ENCODE assay signal across 15 cellular contexts in genomic region chr15:64869501-64869900, GRCh38. TPM values are rescaled to one million over a fixed set of nuclear protein-coding genes. Genes with fewer than 3 reads are reported as not detected.
DNase-seq lines count a peak whose midpoint lies in the region; ATAC-seq and TF ChIP-seq lines count a peak whose summit lies in the region.
"Had no signal": no experiment of that assay in that cellular context is flagged by ENCODE, and none has a peak within 500 bp of the region (broad histone marks: within the 10 kb centered on the region; RNA-seq: fewer than 3 reads in every experiment).

No MANE protein-coding gene starts in this region.

- TF ChIP-seq CTCF in dorsolateral prefrontal cortex (IDR thresholded peaks at IDR 0.05 in 54 of 56, conservative IDR thresholded peaks at IDR 0.05 in 2 of 56; ENCODE audit: low read depth in 1 of 56, partially characterized antibody in 56 of 56), result no peak

- no peaks in the 10 kb centered on the region for H3K9me3 ChIP-seq in naive thymus-derived CD4-positive, alpha-beta T cell (ENCODE audit: control insufficient read depth in 2 of 3, low read length in 3 of 3)

- no peaks in the 10 kb centered on the region for H3K27me3 ChIP-seq in naive thymus-derived CD4-positive, alpha-beta T cell (ENCODE audit: control insufficient read depth in 2 of 2, insufficient read depth in 2 of 2, low read length in 2 of 2)
- no peaks in the 10 kb centered on the region for H3K27me3 ChIP-seq in dorsolateral prefrontal cortex

- H3K4me1 Mint-ChIP-seq in activated CD4-positive, alpha-beta memory T cell treated with anti-CD3 and anti-CD28 coated beads for 36 hours (ENCODE audit: low read depth), result peaks cover 13% of the 10 kb centered on the region
- peaks cover 22% of the 10 kb centered on the region for H3K4me1 Mint-ChIP-seq in activated CD4-positive, alpha-beta memory T cell treated with anti-CD3 and anti-CD28 coated beads, Interleukin-2, amount 10 ng/mL, durations not matched to agents 7 days and 5 days
- peaks cover 10% of the 10 kb centered on the region for H3K4me1 Mint-ChIP-seq in activated T-helper 17 cell treated with anti-CD3 and anti-CD28 coated beads, Interleukin-2, amount 50 U/mL, for 72 hours
- peaks cover 0 to 23% (median 7%) of the 10 kb centered on the region in 7 donors for H3K4me1 Mint-ChIP-seq in naive thymus-derived CD4-positive, alpha-beta T cell

- no peak overlapping the region for H3K27ac ChIP-seq in naive thymus-derived CD4-positive, alpha-beta T cell (ENCODE audit: low read depth, low read length)
- H3K27ac ChIP-seq in dorsolateral prefrontal cortex, result no peak overlapping the region
- H3K27ac ChIP-seq: C4-2B had no signal

- H3K36me3 ChIP-seq in naive thymus-derived CD4-positive, alpha-beta T cell (ENCODE audit: control insufficient read depth in 2 of 3, insufficient read depth in 3 of 3, low read length in 3 of 3), result peaks cover 0 to 32% (median 8%) of the 10 kb centered on the region in 3 experiments

- CTCF ChIA-PET in activated CD4-positive, alpha-beta memory T cell treated with anti-CD3 and anti-CD28 coated beads for 36 hours (lab: Charles Lee), result no interaction called here
- CTCF ChIA-PET in activated CD4-positive, alpha-beta memory T cell treated with anti-CD3 and anti-CD28 coated beads, Interleukin-2, amount 10 ng/mL, durations not matched to agents 7 days and 5 days (lab: Charles Lee), result no interaction called here
- CTCF ChIA-PET in naive thymus-derived CD4-positive, alpha-beta T cell (lab: Charles Lee), result no interaction called here

- intact Hi-C loops in activated CD4-positive, alpha-beta memory T cell treated with anti-CD3 and anti-CD28 coated beads for 36 hours (cut with micrococcal nuclease), result no loop called here
- intact Hi-C loops in naive thymus-derived CD4-positive, alpha-beta T cell (cut with micrococcal nuclease), result no loop called here
- intact Hi-C loops in dorsolateral prefrontal cortex (cut with DNase I), result loop anchor here in 1 of 2 donors (5.0 kb wide), 1 partner anchor 47 kb away; no protein-coding TSS in a partner anchor

- POLR2A ChIA-PET in activated CD4-positive, alpha-beta memory T cell treated with anti-CD3 and anti-CD28 coated beads for 36 hours (lab: Charles Lee), result no interaction called here
- POLR2A ChIA-PET in activated CD4-positive, alpha-beta memory T cell treated with anti-CD3 and anti-CD28 coated beads, Interleukin-2, amount 10 ng/mL, durations not matched to agents 7 days and 5 days (lab: Charles Lee), result interaction anchor here (1.3 kb wide), 1 partner anchor 24 kb away, joined by 4 read pairs; no protein-coding TSS in a partner anchor
- POLR2A ChIA-PET in naive thymus-derived CD4-positive, alpha-beta T cell (lab: Charles Lee), result no interaction called here

- H3K4me3 ChIP-seq in naive thymus-derived CD4-positive, alpha-beta T cell (ENCODE audit: low read length), result no peak overlapping the region
- no peak overlapping the region for H3K4me3 ChIP-seq in dorsolateral prefrontal cortex

- no peak for ATAC-seq in activated T-helper 17 cell treated with anti-CD3 and anti-CD28 coated beads, Interleukin-2, amount 50 U/mL, for 72 hours (replicated peaks)
- no peak for ATAC-seq in naive thymus-derived CD4-positive, alpha-beta T cell

- no peak for DNase-seq in activated CD4-positive, alpha-beta memory T cell treated with anti-CD3 and anti-CD28 coated beads for 36 hours
- DNase-seq in activated CD4-positive, alpha-beta memory T cell treated with anti-CD3 and anti-CD28 coated beads, Interleukin-2, amount 10 ng/mL, durations not matched to agents 7 days and 5 days, result no peak
- no peak for DNase-seq in naive thymus-derived CD4-positive, alpha-beta T cell
- DNase-seq in hepatic stellate cell (ENCODE audit: low spot score) (no peak), NCI-H510A (lab: John Stamatoyannopoulos, UW) (no peak), dorsolateral prefrontal cortex (no peak), NCI-H1694 (lab: John Stamatoyannopoulos, UW) (no peak)
- DNase-seq: Calu3, DMS53, NCI-H1105, NCI-H187, NCI-H748 treated with DMSO at 0.1 percent for 48 hours, RPMI8226 had no signal

- no peaks in the 10 kb centered on the region for H3K27me3 Mint-ChIP-seq in activated CD4-positive, alpha-beta memory T cell treated with anti-CD3 and anti-CD28 coated beads for 36 hours
- H3K27me3 Mint-ChIP-seq in activated CD4-positive, alpha-beta memory T cell treated with anti-CD3 and anti-CD28 coated beads, Interleukin-2, amount 10 ng/mL, durations not matched to agents 7 days and 5 days, result no peaks in the 10 kb centered on the region
- H3K27me3 Mint-ChIP-seq in activated T-helper 17 cell treated with anti-CD3 and anti-CD28 coated beads, Interleukin-2, amount 50 U/mL, for 72 hours, result no peaks in the 10 kb centered on the region
- H3K27me3 Mint-ChIP-seq in naive thymus-derived CD4-positive, alpha-beta T cell, result no peaks in the 10 kb centered on the region

- H3K4me1 ChIP-seq in naive thymus-derived CD4-positive, alpha-beta T cell (ENCODE audit: control insufficient read depth in 2 of 2, insufficient read depth in 2 of 2, low read length in 2 of 2), result no peaks in the 10 kb centered on the region

- no peak overlapping the region for H3K4me3 Mint-ChIP-seq in activated CD4-positive, alpha-beta memory T cell treated with anti-CD3 and anti-CD28 coated beads for 36 hours
- no peak overlapping the region for H3K4me3 Mint-ChIP-seq in activated CD4-positive, alpha-beta memory T cell treated with anti-CD3 and anti-CD28 coated beads, Interleukin-2, amount 10 ng/mL, durations not matched to agents 7 days and 5 days
- no peak overlapping the region for H3K4me3 Mint-ChIP-seq in activated T-helper 17 cell treated with anti-CD3 and anti-CD28 coated beads, Interleukin-2, amount 50 U/mL, for 72 hours
- H3K4me3 Mint-ChIP-seq in naive thymus-derived CD4-positive, alpha-beta T cell, result no peak overlapping the region

- H3K9me3 Mint-ChIP-seq in activated CD4-positive, alpha-beta memory T cell treated with anti-CD3 and anti-CD28 coated beads for 36 hours, result no peaks in the 10 kb centered on the region
- no peaks in the 10 kb centered on the region for H3K9me3 Mint-ChIP-seq in activated CD4-positive, alpha-beta memory T cell treated with anti-CD3 and anti-CD28 coated beads, Interleukin-2, amount 10 ng/mL, durations not matched to agents 7 days and 5 days
- no peaks in the 10 kb centered on the region for H3K9me3 Mint-ChIP-seq in activated T-helper 17 cell treated with anti-CD3 and anti-CD28 coated beads, Interleukin-2, amount 50 U/mL, for 72 hours
- H3K9me3 Mint-ChIP-seq in naive thymus-derived CD4-positive, alpha-beta T cell, result peaks cover 0 to 2% (median 0%) of the 10 kb centered on the region in 11 donors

- peak overlapping the region; percentile 54 for H3K27ac Mint-ChIP-seq in activated CD4-positive, alpha-beta memory T cell treated with anti-CD3 and anti-CD28 coated beads for 36 hours
- no peak overlapping the region for H3K27ac Mint-ChIP-seq in activated CD4-positive, alpha-beta memory T cell treated with anti-CD3 and anti-CD28 coated beads, Interleukin-2, amount 10 ng/mL, durations not matched to agents 7 days and 5 days
- peak overlapping the region; percentile 74 for H3K27ac Mint-ChIP-seq in activated T-helper 17 cell treated with anti-CD3 and anti-CD28 coated beads, Interleukin-2, amount 50 U/mL, for 72 hours
- H3K27ac Mint-ChIP-seq in naive thymus-derived CD4-positive, alpha-beta T cell, result peak overlapping the region in 5 of 9 donors; percentile 1 to 71 (median 41)

- H3K36me3 Mint-ChIP-seq in activated CD4-positive, alpha-beta memory T cell treated with anti-CD3 and anti-CD28 coated beads for 36 hours, result peaks cover 6% of the 10 kb centered on the region
- peaks cover 39% of the 10 kb centered on the region for H3K36me3 Mint-ChIP-seq in activated CD4-positive, alpha-beta memory T cell treated with anti-CD3 and anti-CD28 coated beads, Interleukin-2, amount 10 ng/mL, durations not matched to agents 7 days and 5 days (ENCODE audit: low read depth)
- H3K36me3 Mint-ChIP-seq in activated T-helper 17 cell treated with anti-CD3 and anti-CD28 coated beads, Interleukin-2, amount 50 U/mL, for 72 hours (ENCODE audit: low read depth), result peaks cover 27% of the 10 kb centered on the region
- H3K36me3 Mint-ChIP-seq in naive thymus-derived CD4-positive, alpha-beta T cell, result peaks cover 0 to 29% (median 7%) of the 10 kb centered on the region in 5 donors

RNA-seq across cellular contexts. Expression of gene PLEKHO2, which starts 27.8 kb away (rescaled TPM):
- 10 to 100 TPM; 15.3 to 15.6 TPM for total RNA-seq in activated CD4-positive, alpha-beta memory T cell treated with anti-CD3 and anti-CD28 coated beads for 36 hours
- 10 to 100 TPM; 32.9 to 33.1 TPM for total RNA-seq in activated CD4-positive, alpha-beta memory T cell treated with anti-CD3 and anti-CD28 coated beads, Interleukin-2, amount 10 ng/mL, durations not matched to agents 7 days and 5 days
- 10 to 100 TPM; 21.8 to 25.9 TPM for total RNA-seq in activated T-helper 17 cell treated with anti-CD3 and anti-CD28 coated beads, Interleukin-2, amount 50 U/mL, for 72 hours
- 10 to 100 TPM in 4 of 5 experiments, 1 to 10 TPM in 1; 8.6 to 52.3 (median 14.0) TPM for total RNA-seq in naive thymus-derived CD4-positive, alpha-beta T cell
- polyA plus RNA-seq in naive thymus-derived CD4-positive, alpha-beta T cell, result 10 to 100 TPM; 10.3 to 20.9 TPM
- total RNA-seq in dorsolateral prefrontal cortex, result 10 to 100 TPM; 11.7 to 57.7 (median 19.3) TPM

RNA-seq across cellular contexts. Expression of gene ANKDD1A, which starts 42.2 kb away (rescaled TPM):
- 1 to 10 TPM; 6.3 to 6.6 TPM for total RNA-seq in activated CD4-positive, alpha-beta memory T cell treated with anti-CD3 and anti-CD28 coated beads for 36 hours
- total RNA-seq in activated CD4-positive, alpha-beta memory T cell treated with anti-CD3 and anti-CD28 coated beads, Interleukin-2, amount 10 ng/mL, durations not matched to agents 7 days and 5 days, result 10 to 100 TPM; 14.2 to 15.1 TPM
- 10 to 100 TPM in 1 of 2 donors, 1 to 10 TPM in 1; 4.3 to 10.1 TPM for total RNA-seq in activated T-helper 17 cell treated with anti-CD3 and anti-CD28 coated beads, Interleukin-2, amount 50 U/mL, for 72 hours
- total RNA-seq in naive thymus-derived CD4-positive, alpha-beta T cell, result 1 to 10 TPM; 3.3 to 9.3 (median 4.0) TPM
- 1 to 10 TPM in 1 of 2 donors, under 1 TPM in 1; 0.20 to 2.0 TPM for polyA plus RNA-seq in naive thymus-derived CD4-positive, alpha-beta T cell
- total RNA-seq in dorsolateral prefrontal cortex, result 10 to 100 TPM; 16.8 to 58.1 (median 32.8) TPM

RNA-seq across cellular contexts. Expression of gene PIF1, which starts 44.1 kb away (rescaled TPM):
- total RNA-seq in activated CD4-positive, alpha-beta memory T cell treated with anti-CD3 and anti-CD28 coated beads for 36 hours, result 10 to 100 TPM; 23.6 to 30.2 TPM
- total RNA-seq in activated CD4-positive, alpha-beta memory T cell treated with anti-CD3 and anti-CD28 coated beads, Interleukin-2, amount 10 ng/mL, durations not matched to agents 7 days and 5 days, result 10 to 100 TPM; 46.1 to 49.1 TPM
- total RNA-seq in activated T-helper 17 cell treated with anti-CD3 and anti-CD28 coated beads, Interleukin-2, amount 50 U/mL, for 72 hours, result 10 to 100 TPM; 44.4 to 53.1 TPM
- total RNA-seq in naive thymus-derived CD4-positive, alpha-beta T cell, result 10 to 100 TPM in 1 of 5 experiments, 1 to 10 TPM in 1, under 1 TPM in 1, not detected in 2; 0.34 to 30.2 (median 1.0) TPM
- not detected for polyA plus RNA-seq in naive thymus-derived CD4-positive, alpha-beta T cell
- total RNA-seq in dorsolateral prefrontal cortex, result 1 to 10 TPM in 119 of 120 experiments, under 1 TPM in 1; 0.74 to 7.7 (median 3.2) TPM
